In genomic region chr20:37396520-37397075, GRCh38 we compare ENCODE assay signal across 11 cellular contexts. TPM values are rescaled to one million over a fixed set of nuclear protein-coding genes. Genes with fewer than 3 reads are reported as not detected.
DNase-seq lines count a peak whose midpoint lies in the region; ATAC-seq and TF ChIP-seq lines count a peak whose summit lies in the region.
"Had no signal": no experiment of that assay in that cellular context is flagged by ENCODE, and none has a peak within 500 bp of the region (broad histone marks: within the 10 kb centered on the region; RNA-seq: fewer than 3 reads in every experiment).

No MANE protein-coding gene starts in this region.

- TF ChIP-seq POLR2A in ovary (IDR thresholded peaks at IDR 0.05) = no peak

- CTCF ChIA-PET in RWPE1 (lab: Yijun Ruan, JAX) = interaction anchor here (0.6 to 1.7 kb wide), 6 partner anchors 11 to 194 kb away, joined by 3 to 10 read pairs (median 3); no protein-coding TSS in a partner anchor

- peak overlapping the region; percentile 68 for H3K27ac ChIP-seq in RWPE1
- peak overlapping the region in 1 of 2 donors; percentile 2 for H3K27ac ChIP-seq in ovary
- no peak overlapping the region for H3K27ac ChIP-seq in smooth muscle cell (ENCODE audit: low read depth)

- DNase-seq in DMS153 (lab: John Stamatoyannopoulos, UW) = peak; percentile 73
- peak; percentile 79 for DNase-seq in NCI-H1417 treated with DMSO at 0.1 percent for 48 hours (lab: John Stamatoyannopoulos, UW)
- no peak for DNase-seq in RWPE1 (ENCODE audit: low spot score)
- DNase-seq in islet precursor cell = peak; percentile 93
- no peak for DNase-seq in ovary
- DNase-seq in smooth muscle cell (lab: John Stamatoyannopoulos, UW; ENCODE audit: unreplicated experiment) = no peak
- DNase-seq: adrenal gland, dorsolateral prefrontal cortex, T-helper 2 cell had no signal

- TF ChIP-seq CTCF in RWPE1 (conservative IDR thresholded peaks at IDR 0.05; ENCODE audit: low read depth) (no peak), ovary (IDR thresholded peaks at IDR 0.05) (no peak), smooth muscle cell (IDR thresholded peaks at IDR 0.05; ENCODE audit: borderline replicate concordance, insufficient read depth, poor library complexity, severe bottlenecking) (no peak)

- WGBS in ovary, 3 donors = 71 to 79% (median 76%) methylated on average over 20 of the region's 20 CpGs
- 45% methylated on average over 15 of the region's 20 CpGs for WGBS in smooth muscle cell (ENCODE audit: low lambda C conversion rate)

- no peaks in the 10 kb centered on the region for H3K9me3 ChIP-seq in ovary
- H3K9me3 ChIP-seq in smooth muscle cell (replicated peaks; ENCODE audit: low read depth) = no peaks in the 10 kb centered on the region
- H3K9me3 ChIP-seq: adrenal gland had no signal

- ATAC-seq in HG02642 (IDR thresholded peaks at IDR 0.05; ENCODE audit: poor library complexity, unreplicated experiment) (no peak), esophagus mucosa (no peak)

- H3K4me2 ChIP-seq in smooth muscle cell = no peak overlapping the region

- H2AFZ ChIP-seq in smooth muscle cell (ENCODE audit: low read depth) = no peak overlapping the region

- no peak overlapping the region for H3K4me3 ChIP-seq in ovary
- no peak overlapping the region for H3K4me3 ChIP-seq in smooth muscle cell
- H3K4me3 ChIP-seq: adrenal gland, dorsolateral prefrontal cortex had no signal

- intact Hi-C loops in ovary (cut with DNase I) = loop anchor here in 1 of 4 donors (5.0 to 10.0 kb wide), 2 partner anchors 128 to 204 kb away; partner anchors contain the start of genes BLCAP and NNAT

- H3K4me1 ChIP-seq in ovary (ENCODE audit: insufficient read depth) (peaks cover 3% of the 10 kb centered on the region), smooth muscle cell (ENCODE audit: low read depth) (peaks cover 24% of the 10 kb centered on the region)

- POLR2A ChIA-PET in RWPE1 (lab: Yijun Ruan, JAX; ENCODE audit: low non-redundant PET) = no interaction called here

- H3K36me3 ChIP-seq in ovary (no peaks in the 10 kb centered on the region), smooth muscle cell (ENCODE audit: low read depth) (no peaks in the 10 kb centered on the region)

- peaks cover 5% of the 10 kb centered on the region for H3F3A ChIP-seq in smooth muscle cell (ENCODE audit: low read depth)

- TF ChIP-seq EP300 in ovary (IDR thresholded peaks at IDR 0.05) = no peak

- H3K9ac ChIP-seq in smooth muscle cell (ENCODE audit: low read depth) = no peak overlapping the region

- H3K27me3 ChIP-seq in ovary (no peaks in the 10 kb centered on the region), smooth muscle cell (ENCODE audit: low read depth) (no peaks in the 10 kb centered on the region)
- H3K27me3 ChIP-seq: adrenal gland, dorsolateral prefrontal cortex had no signal

- H3K79me2 ChIP-seq in smooth muscle cell (ENCODE audit: low read depth) = no peaks in the 10 kb centered on the region

- H4K20me1 ChIP-seq in smooth muscle cell (ENCODE audit: low read depth) = peaks cover 16% of the 10 kb centered on the region

RNA-seq across cellular contexts. Expression of gene SRC, which starts 50.7 kb away (rescaled TPM):
- total RNA-seq in ovary (10 to 100 TPM; 23.1 to 72.7 (median 45.5) TPM), esophagus mucosa (30.5 TPM), smooth muscle cell (26.7 and 36.5 TPM in 2 replicates)
- polyA plus RNA-seq in ovary (10 to 100 TPM; 17.0 to 27.0 TPM), smooth muscle cell (26.0 and 47.7 TPM in 2 replicates)

Comparison
In these comparisons a context has a peak if more than half of its experiments do, and no peak if none do; other contexts are left out.
1. DNase-seq: peak in DMS153 (single experiment), NCI-H1417 treated with DMSO at 0.1 percent for 48 hours (single experiment) and islet precursor cell (single experiment); none in RWPE1 (single experiment), ovary (0 of 5) and smooth muscle cell (single experiment).